Comparison of ENCODE assay signal across 11 cellular contexts in the genomic region with DNA sequence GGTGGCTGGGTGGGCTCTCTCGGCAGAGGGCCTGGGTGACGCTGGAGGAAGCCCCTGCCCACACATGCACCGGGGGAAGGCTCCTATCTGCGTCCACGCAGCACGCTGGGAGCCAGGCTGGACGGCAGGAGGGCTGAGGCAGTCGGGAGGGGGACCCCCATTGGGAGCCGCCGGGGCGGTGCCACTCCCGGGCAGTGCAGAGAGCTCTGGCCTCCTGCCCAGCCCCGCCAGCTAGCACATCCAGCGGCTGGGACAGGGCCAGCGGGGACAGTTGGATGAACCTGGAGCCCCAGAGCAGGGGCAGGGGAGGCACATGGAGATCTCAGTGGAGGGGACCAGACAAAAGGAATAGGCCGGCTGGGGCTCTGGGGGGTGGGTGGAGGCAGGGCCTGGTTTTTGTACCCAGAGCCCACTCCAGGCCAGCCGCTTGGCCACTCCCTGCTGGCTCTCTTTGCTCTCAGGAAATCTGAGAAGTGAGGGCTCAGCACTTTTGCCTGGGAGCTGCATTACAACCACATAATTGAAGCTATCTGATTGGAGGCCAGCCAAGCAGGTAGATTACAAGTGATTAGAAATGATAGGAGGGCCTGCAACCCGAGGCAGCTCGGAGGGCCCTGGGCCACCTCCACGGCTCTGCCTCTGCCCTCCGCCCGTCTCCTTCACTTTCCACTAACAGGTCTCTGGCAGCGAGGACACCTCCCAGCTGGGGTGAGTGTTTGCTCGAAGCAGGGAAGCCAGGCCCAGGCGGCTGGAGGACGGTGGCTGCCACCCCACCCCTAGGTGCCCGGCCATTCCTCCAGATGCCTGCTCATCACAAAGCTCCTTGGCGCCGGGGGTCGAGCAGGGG. TPM values are rescaled to one million over a fixed set of nuclear protein-coding genes. Genes with fewer than 3 reads are reported as not detected.
DNase-seq lines count a peak whose midpoint lies in the region; ATAC-seq and TF ChIP-seq lines count a peak whose summit lies in the region.
"Had no signal": no experiment of that assay in that cellular context is flagged by ENCODE, and none has a peak within 500 bp of the region (broad histone marks: within the 10 kb centered on the region; RNA-seq: fewer than 3 reads in every experiment).

No MANE protein-coding gene starts in this region.

- H3K27ac ChIP-seq in C4-2B: peak overlapping the region; percentile 76
- no peak overlapping the region for H3K27ac ChIP-seq in lung (ENCODE audit: low read depth in 1 of 2, low read length in 1 of 2)
- H3K27ac ChIP-seq: HL-60 had no signal

- TF ChIP-seq CTCF in C4-2B (conservative IDR thresholded peaks at IDR 0.05): no peak
- TF ChIP-seq CTCF in lung (IDR thresholded peaks at IDR 0.05; ENCODE audit: control extremely low read depth, extremely low read depth): no peak

- no peaks in the 10 kb centered on the region for H3K36me3 ChIP-seq in lung (ENCODE audit: control insufficient read depth in 2 of 2, insufficient read depth in 2 of 2, low read length in 2 of 2)

- DNase-seq in NCI-H146 treated with DMSO at 0.1 percent for 48 hours (lab: John Stamatoyannopoulos, UW; ENCODE audit: unreplicated experiment) (peak; percentile 80), SW480 (ENCODE audit: low spot score) (peak; percentile 47), lung (ENCODE audit: low spot score) (peak; percentile 67), SKM-1 (lab: John Stamatoyannopoulos, UW; ENCODE audit: unreplicated experiment) (no peak), germinal center (ENCODE audit: low spot score) (no peak)
- no peak for DNase-seq in activated naive CD4-positive, alpha-beta T cell treated with anti-CD3 and anti-CD28 coated beads, Interleukin-2, amount 50 U/mL, for 72 hours (ENCODE audit: low spot score in 2 of 2)
- no peak for DNase-seq in stimulated activated CD4-positive, alpha-beta T cell treated with anti-CD3 and anti-CD28 coated beads, Interleukin-1b, Interleukin-23, amount 100 ng/mL, for 48 hours
- DNase-seq: CD4-positive, CD25-positive, alpha-beta regulatory T cell; glutamatergic neuron had no signal

- H3K9me3 Mint-ChIP-seq in activated naive CD4-positive, alpha-beta T cell treated with anti-CD3 and anti-CD28 coated beads, Interleukin-2, amount 50 U/mL, for 72 hours: no peaks in the 10 kb centered on the region
- H3K9me3 Mint-ChIP-seq: CD4-positive, CD25-positive, alpha-beta regulatory T cell had no signal

- H3K9me3 ChIP-seq in lung (ENCODE audit: control insufficient read depth in 2 of 2, insufficient read depth in 1 of 2, low read length in 1 of 2): no peaks in the 10 kb centered on the region

- H3K4me3 ChIP-seq in lung: no peak overlapping the region

- no peaks in the 10 kb centered on the region for H3K27me3 ChIP-seq in lung (ENCODE audit: control insufficient read depth, insufficient read depth)

- ATAC-seq in lung (ENCODE audit: insufficient read depth, low FRiP score): peak; percentile 51
- ATAC-seq in activated naive CD4-positive, alpha-beta T cell treated with anti-CD3 and anti-CD28 coated beads, Interleukin-2, amount 50 U/mL, for 72 hours: no peak

- H3K4me1 ChIP-seq in lung (ENCODE audit: control insufficient read depth in 2 of 2, insufficient read depth in 2 of 2, low read length in 2 of 2): peaks cover 0 to 5% of the 10 kb centered on the region in 2 donors

- 33 to 57% methylated on average over 29 to 30 of the region's 30 CpGs for WGBS in lung, 2 donors

- no peaks in the 10 kb centered on the region for H3K36me3 Mint-ChIP-seq in activated naive CD4-positive, alpha-beta T cell treated with anti-CD3 and anti-CD28 coated beads, Interleukin-2, amount 50 U/mL, for 72 hours
- H3K36me3 Mint-ChIP-seq: CD4-positive, CD25-positive, alpha-beta regulatory T cell had no signal

- H3K27ac Mint-ChIP-seq in activated naive CD4-positive, alpha-beta T cell treated with anti-CD3 and anti-CD28 coated beads, Interleukin-2, amount 50 U/mL, for 72 hours: no peak overlapping the region
- H3K27ac Mint-ChIP-seq: CD4-positive, CD25-positive, alpha-beta regulatory T cell had no signal

RNA-seq across cellular contexts. Expression of a gene that starts 40.1 kb away (rescaled TPM):
- 10 to 100 TPM; 36.7 to 45.7 TPM for total RNA-seq in lung
- 10 to 100 TPM; 19.0 to 28.4 TPM for polyA plus RNA-seq in lung
- 10 to 100 TPM; 31.5 to 40.5 TPM for total RNA-seq in activated naive CD4-positive, alpha-beta T cell treated with anti-CD3 and anti-CD28 coated beads, Interleukin-2, amount 50 U/mL, for 72 hours

Comparison
In these comparisons a context has a peak if more than half of its experiments do, and no peak if none do; other contexts are left out.
1. DNase-seq: peak in NCI-H146 treated with DMSO at 0.1 percent for 48 hours (single experiment), SW480 (single experiment) and lung (single experiment); none in activated naive CD4-positive, alpha-beta T cell treated with anti-CD3 and anti-CD28 coated beads, Interleukin-2, amount 50 U/mL, for 72 hours (0 of 2), stimulated activated CD4-positive, alpha-beta T cell treated with anti-CD3 and anti-CD28 coated beads, Interleukin-1b, Interleukin-23, amount 100 ng/mL, for 48 hours (single experiment), SKM-1 (single experiment) and germinal center (single experiment).